ENCODE assay signal across 8 cellular contexts in genomic region chr10:7260412-7260900, GRCh38.
DNase-seq lines count a peak whose midpoint lies in the region; ATAC-seq and TF ChIP-seq lines count a peak whose summit lies in the region.

No MANE protein-coding gene starts in this region.

- no peak overlapping the region for H3K4me3 ChIP-seq in GM06990 (replicated peaks; ENCODE audit: low read depth, low read length)

- in situ Hi-C loops in T47D (cut with HindIII; ENCODE audit: low pct_unique_long_range_greater_than_20kb, low sequenced_read_pairs) = no loop called here

- peak; percentile 59 for TF ChIP-seq CTCF in GM06990 (IDR thresholded peaks at IDR 0.05; ENCODE audit: insufficient read depth, low read length, poor library complexity, severe bottlenecking)

- peaks cover 28 to 46% of the 10 kb centered on the region in 2 donors for H3K36me3 Mint-ChIP-seq in stimulated activated naive B cell treated with anti-CD40 and anti-IgM and Interleukin-4, amounts not matched to agents 10 μg/mL and 1 μg/mL and 100 μg/mL, for 72 hours

- no peak overlapping the region for H3K4me3 Mint-ChIP-seq in stimulated activated naive B cell treated with anti-CD40 and anti-IgM and Interleukin-4, amounts not matched to agents 10 μg/mL and 1 μg/mL and 100 μg/mL, for 72 hours

- no peak overlapping the region for H3K27ac Mint-ChIP-seq in stimulated activated naive B cell treated with anti-CD40 and anti-IgM and Interleukin-4, amounts not matched to agents 10 μg/mL and 1 μg/mL and 100 μg/mL, for 72 hours

- H3K9me3 Mint-ChIP-seq in stimulated activated naive B cell treated with anti-CD40 and anti-IgM and Interleukin-4, amounts not matched to agents 10 μg/mL and 1 μg/mL and 100 μg/mL, for 72 hours = no peaks in the 10 kb centered on the region

- H3K27me3 ChIP-seq in GM06990 (replicated peaks; ENCODE audit: control insufficient read depth, insufficient read depth, low read length) = no peaks in the 10 kb centered on the region

- H3K36me3 ChIP-seq in GM06990 (ENCODE audit: control insufficient read depth, insufficient read depth, low read length) = no peaks in the 10 kb centered on the region

- ATAC-seq in HG02763 (IDR thresholded peaks at IDR 0.05; ENCODE audit: unreplicated experiment) = peak; percentile 64
- peak; percentile 48 to 50 for ATAC-seq in stimulated activated naive B cell treated with anti-CD40 and anti-IgM and Interleukin-4, amounts not matched to agents 10 μg/mL and 1 μg/mL and 100 μg/mL, for 72 hours (replicated peaks)

- no peaks in the 10 kb centered on the region for H3K27me3 Mint-ChIP-seq in stimulated activated naive B cell treated with anti-CD40 and anti-IgM and Interleukin-4, amounts not matched to agents 10 μg/mL and 1 μg/mL and 100 μg/mL, for 72 hours

- H3K4me1 Mint-ChIP-seq in stimulated activated naive B cell treated with anti-CD40 and anti-IgM and Interleukin-4, amounts not matched to agents 10 μg/mL and 1 μg/mL and 100 μg/mL, for 72 hours = peaks cover 33 to 54% of the 10 kb centered on the region in 2 donors

- DNase-seq in A172 (ENCODE audit: low spot score) (peak; percentile 83), GM06990 (ENCODE audit: extremely low read depth, insufficient read length) (no peak), NCI-H82 (lab: John Stamatoyannopoulos, UW) (peak; percentile 72), T47D (ENCODE audit: low read depth in 1 of 2, low spot score in 1 of 2) (peak; percentile 38 to 87), iris pigment epithelial cell (ENCODE audit: low read depth) (peak; percentile 57), NCI-H2107 treated with DMSO at 0.1 percent for 48 hours (lab: John Stamatoyannopoulos, UW; ENCODE audit: unreplicated experiment) (no peak)
- DNase-seq in stimulated activated naive B cell treated with anti-CD40 and anti-IgM and Interleukin-4, amounts not matched to agents 10 μg/mL and 1 μg/mL and 100 μg/mL, for 72 hours = no peak

Comparison
In these comparisons a context has a peak if more than half of its experiments do, and no peak if none do; other contexts are left out.
1. DNase-seq: peak in A172 (single experiment), NCI-H82 (single experiment), T47D (2 of 2) and iris pigment epithelial cell (single experiment); none in GM06990 (single experiment), stimulated activated naive B cell treated with anti-CD40 and anti-IgM and Interleukin-4, amounts not matched to agents 10 μg/mL and 1 μg/mL and 100 μg/mL, for 72 hours (single experiment) and NCI-H2107 treated with DMSO at 0.1 percent for 48 hours (single experiment).